Comparison of ENCODE assay signal across 12 cellular contexts in genomic region chr2:134021830-134022524, GRCh38.
DNase-seq lines count a peak whose midpoint lies in the region; ATAC-seq and TF ChIP-seq lines count a peak whose summit lies in the region.
"Had no signal": no experiment of that assay in that cellular context is flagged by ENCODE, and none has a peak within 500 bp of the region (broad histone marks: within the 10 kb centered on the region; RNA-seq: fewer than 3 reads in every experiment).

No MANE protein-coding gene starts in this region.

- H3K9me3 ChIP-seq in Peyer's patch: no peaks in the 10 kb centered on the region
- H3K9me3 ChIP-seq: tibial artery had no signal

- H3K27ac Mint-ChIP-seq in activated CD8-positive, alpha-beta memory T cell treated with anti-CD3 and anti-CD28 coated beads, Interleukin-2, amount 10 ng/mL, durations not matched to agents 7 days and 5 days: no peak overlapping the region
- H3K27ac Mint-ChIP-seq in stimulated activated memory B cell treated with anti-CD40 and anti-IgM and Interleukin-4, amounts not matched to agents 10 μg/mL and 1 μg/mL and 100 μg/mL, for 72 hours: peak overlapping the region; percentile 75
- H3K27ac Mint-ChIP-seq in natural killer cell: no peak overlapping the region
- H3K27ac Mint-ChIP-seq: brain had no signal

- CTCF ChIA-PET in activated CD8-positive, alpha-beta memory T cell treated with anti-CD3 and anti-CD28 coated beads, Interleukin-2, amount 10 ng/mL, durations not matched to agents 7 days and 5 days (lab: Charles Lee): no interaction called here

- H3K4me3 Mint-ChIP-seq in activated CD8-positive, alpha-beta memory T cell treated with anti-CD3 and anti-CD28 coated beads, Interleukin-2, amount 10 ng/mL, durations not matched to agents 7 days and 5 days: no peak overlapping the region
- peak overlapping the region; percentile 35 for H3K4me3 Mint-ChIP-seq in stimulated activated memory B cell treated with anti-CD40 and anti-IgM and Interleukin-4, amounts not matched to agents 10 μg/mL and 1 μg/mL and 100 μg/mL, for 72 hours
- H3K4me3 Mint-ChIP-seq in natural killer cell: no peak overlapping the region
- H3K4me3 Mint-ChIP-seq: brain had no signal

- no peak for DNase-seq in activated CD8-positive, alpha-beta memory T cell treated with anti-CD3 and anti-CD28 coated beads, Interleukin-2, amount 10 ng/mL, durations not matched to agents 7 days and 5 days
- DNase-seq in activated CD8-positive, alpha-beta memory T cell treated with anti-CD3 and anti-CD28 coated beads for 24 hours: no peak
- DNase-seq in Peyer's patch (no peak), left cardiac atrium (no peak), natural killer cell (no peak)
- DNase-seq: stimulated activated CD4-positive, alpha-beta T cell treated with anti-CD3 and anti-CD28 coated beads, Interleukin-15, amount 100 ng/mL, for 24 hours; tibial artery had no signal

- no peak for TF ChIP-seq POLR2A in Peyer's patch (IDR thresholded peaks at IDR 0.05)

- H3K9me3 Mint-ChIP-seq in activated CD8-positive, alpha-beta memory T cell treated with anti-CD3 and anti-CD28 coated beads, Interleukin-2, amount 10 ng/mL, durations not matched to agents 7 days and 5 days (ENCODE audit: low read depth): no peaks in the 10 kb centered on the region
- no peaks in the 10 kb centered on the region for H3K9me3 Mint-ChIP-seq in stimulated activated memory B cell treated with anti-CD40 and anti-IgM and Interleukin-4, amounts not matched to agents 10 μg/mL and 1 μg/mL and 100 μg/mL, for 72 hours
- H3K9me3 Mint-ChIP-seq in natural killer cell: no peaks in the 10 kb centered on the region

- no peaks in the 10 kb centered on the region for H3K36me3 ChIP-seq in Peyer's patch
- H3K36me3 ChIP-seq: tibial artery had no signal

- H3K4me3 ChIP-seq in Peyer's patch: no peak overlapping the region
- H3K4me3 ChIP-seq: tibial artery had no signal

- H3K4me1 Mint-ChIP-seq in activated CD8-positive, alpha-beta memory T cell treated with anti-CD3 and anti-CD28 coated beads, Interleukin-2, amount 10 ng/mL, durations not matched to agents 7 days and 5 days: peaks cover 20% of the 10 kb centered on the region
- peaks cover 38% of the 10 kb centered on the region for H3K4me1 Mint-ChIP-seq in stimulated activated memory B cell treated with anti-CD40 and anti-IgM and Interleukin-4, amounts not matched to agents 10 μg/mL and 1 μg/mL and 100 μg/mL, for 72 hours
- H3K4me1 Mint-ChIP-seq in natural killer cell: peaks cover 13 to 24% of the 10 kb centered on the region in 2 donors

- intact Hi-C loops in left cardiac atrium (cut with DNase I) (no loop called here), natural killer cell (cut with micrococcal nuclease) (no loop called here)

- no peaks in the 10 kb centered on the region for H3K27me3 ChIP-seq in Peyer's patch

- H3K4me1 ChIP-seq in Peyer's patch: peaks cover 0 to 4% (median 1%) of the 10 kb centered on the region in 4 donors
- H3K4me1 ChIP-seq: tibial artery had no signal

- peak; percentile 45 for ATAC-seq in activated CD8-positive, alpha-beta memory T cell treated with anti-CD3 and anti-CD28 coated beads, Interleukin-2, amount 10 ng/mL, durations not matched to agents 7 days and 5 days
- peak; percentile 92 for ATAC-seq in GM21737 (IDR thresholded peaks at IDR 0.05; ENCODE audit: unreplicated experiment)
- ATAC-seq in HG03378 (IDR thresholded peaks at IDR 0.05; ENCODE audit: unreplicated experiment): peak; percentile 97
- peak; percentile 97 for ATAC-seq in stimulated activated memory B cell treated with anti-CD40 and anti-IgM and Interleukin-4, amounts not matched to agents 10 μg/mL and 1 μg/mL and 100 μg/mL, for 72 hours
- no peak for ATAC-seq in left cardiac atrium
- no peak for ATAC-seq in natural killer cell
- ATAC-seq: Panc1 had no signal

- TF ChIP-seq CTCF in Peyer's patch (IDR thresholded peaks at IDR 0.05): no peak
- no peak for TF ChIP-seq CTCF in natural killer cell (IDR thresholded peaks at IDR 0.05)

- no peaks in the 10 kb centered on the region for H3K36me3 Mint-ChIP-seq in activated CD8-positive, alpha-beta memory T cell treated with anti-CD3 and anti-CD28 coated beads, Interleukin-2, amount 10 ng/mL, durations not matched to agents 7 days and 5 days
- H3K36me3 Mint-ChIP-seq in stimulated activated memory B cell treated with anti-CD40 and anti-IgM and Interleukin-4, amounts not matched to agents 10 μg/mL and 1 μg/mL and 100 μg/mL, for 72 hours: no peaks in the 10 kb centered on the region
- no peaks in the 10 kb centered on the region for H3K36me3 Mint-ChIP-seq in natural killer cell
- H3K36me3 Mint-ChIP-seq: brain had no signal

- peaks cover 10% of the 10 kb centered on the region for H3K27me3 Mint-ChIP-seq in activated CD8-positive, alpha-beta memory T cell treated with anti-CD3 and anti-CD28 coated beads, Interleukin-2, amount 10 ng/mL, durations not matched to agents 7 days and 5 days
- H3K27me3 Mint-ChIP-seq in stimulated activated memory B cell treated with anti-CD40 and anti-IgM and Interleukin-4, amounts not matched to agents 10 μg/mL and 1 μg/mL and 100 μg/mL, for 72 hours: peaks cover 6% of the 10 kb centered on the region
- peaks cover 20 to 31% of the 10 kb centered on the region in 2 donors for H3K27me3 Mint-ChIP-seq in natural killer cell (ENCODE audit: low read depth in 2 of 2)

- H3K27ac ChIP-seq in Peyer's patch: no peak overlapping the region
- H3K27ac ChIP-seq: tibial artery had no signal

Comparison
In these comparisons a context has a peak if more than half of its experiments do, and no peak if none do; other contexts are left out.
1. ATAC-seq: peak in activated CD8-positive, alpha-beta memory T cell treated with anti-CD3 and anti-CD28 coated beads, Interleukin-2, amount 10 ng/mL, durations not matched to agents 7 days and 5 days (single experiment), GM21737 (single experiment), HG03378 (single experiment) and stimulated activated memory B cell treated with anti-CD40 and anti-IgM and Interleukin-4, amounts not matched to agents 10 μg/mL and 1 μg/mL and 100 μg/mL, for 72 hours (single experiment); none in left cardiac atrium (0 of 2) and natural killer cell (0 of 3).